In the genomic region with DNA sequence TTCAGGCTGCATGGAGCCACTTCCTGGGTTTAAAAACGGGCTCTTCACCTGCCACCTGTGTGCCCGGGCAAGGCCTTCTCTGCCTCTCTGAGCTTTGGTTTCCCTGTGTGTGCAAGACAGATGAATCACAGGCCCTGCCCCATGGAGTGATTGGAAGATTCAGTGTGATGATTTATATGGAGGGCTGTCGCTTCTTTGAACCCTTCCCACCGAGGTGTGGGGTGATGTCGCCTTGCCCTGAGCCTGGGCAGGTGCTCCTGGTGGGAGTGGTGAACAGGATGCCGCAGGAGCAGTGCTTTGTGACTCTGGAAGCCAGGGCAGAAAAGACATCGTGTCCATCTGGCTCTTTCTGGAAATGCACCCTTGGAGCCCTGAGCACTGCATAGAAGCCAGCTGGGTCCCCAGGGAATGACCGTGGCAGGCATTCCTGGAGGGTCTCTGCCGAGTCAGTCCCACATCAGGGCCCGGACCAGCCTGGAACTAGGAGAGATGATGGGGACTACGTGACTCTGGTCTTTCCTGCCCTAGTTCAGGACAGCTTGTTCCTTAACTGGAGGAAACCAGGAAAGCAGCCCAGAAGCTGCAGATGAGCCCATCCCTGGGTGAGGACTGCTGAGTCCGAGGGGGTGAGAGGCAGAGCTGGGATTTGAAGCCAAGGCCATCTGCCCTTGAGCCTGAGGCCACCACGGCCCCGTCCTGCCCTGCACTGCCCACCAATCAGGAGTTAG, we compare ENCODE assay signal across 8 cellular contexts. TPM values are rescaled to one million over a fixed set of nuclear protein-coding genes. Genes with fewer than 3 reads are reported as not detected.
DNase-seq lines count a peak whose midpoint lies in the region; TF ChIP-seq lines count a peak whose summit lies in the region.
"Not testable (repeated sequence)": the region's sequence is repeated elsewhere in the genome, so short reads cannot be mapped to it uniquely, and the experiment has no call there.

No MANE protein-coding gene starts in this region.

- intact Hi-C loops in ascending aorta (cut with DNase I) = not testable (repeated sequence)

- not testable (repeated sequence) for H3K36me3 Mint-ChIP-seq in CD8-positive, alpha-beta memory T cell; T-helper 2 cell treated with Interferon-gamma antibody and Interleukin-4, amounts not matched to agents 5 μg/mL and 100 μg/mL, for 36 hours (ENCODE audit: low read depth); nephron progenitor cell (ENCODE audit: low read depth); stimulated activated naive CD8-positive, alpha-beta T cell treated with anti-CD3 and anti-CD28 coated beads, Interleukin-15, Interleukin-2, amounts not matched to agents 100 ng/mL and 50 ng/mL, for 24 hours (ENCODE audit: low read depth)

- H3K27ac Mint-ChIP-seq in CD8-positive, alpha-beta memory T cell = peak overlapping the region in 5 of 8 donors; percentile 34 to 74 (median 54)
- H3K27ac Mint-ChIP-seq in T-helper 2 cell treated with Interferon-gamma antibody and Interleukin-4, amounts not matched to agents 5 μg/mL and 100 μg/mL, for 36 hours = peak overlapping the region; percentile 19
- peak overlapping the region; percentile 17 for H3K27ac Mint-ChIP-seq in nephron progenitor cell
- H3K27ac Mint-ChIP-seq in stimulated activated naive CD8-positive, alpha-beta T cell treated with anti-CD3 and anti-CD28 coated beads, Interleukin-15, Interleukin-2, amounts not matched to agents 100 ng/mL and 50 ng/mL, for 24 hours = peak overlapping the region; percentile 65

- H3K9me3 ChIP-seq in CD8-positive, alpha-beta memory T cell (ENCODE audit: low read length); ascending aorta: not testable (repeated sequence)

- peaks cover 9 to 32% (median 13%) of the 10 kb centered on the region in 3 donors for H3K4me1 Mint-ChIP-seq in CD8-positive, alpha-beta memory T cell
- peaks cover 19% of the 10 kb centered on the region for H3K4me1 Mint-ChIP-seq in T-helper 2 cell treated with Interferon-gamma antibody and Interleukin-4, amounts not matched to agents 5 μg/mL and 100 μg/mL, for 36 hours (ENCODE audit: low read depth)
- peaks cover 10% of the 10 kb centered on the region for H3K4me1 Mint-ChIP-seq in nephron progenitor cell
- H3K4me1 Mint-ChIP-seq in stimulated activated naive CD8-positive, alpha-beta T cell treated with anti-CD3 and anti-CD28 coated beads, Interleukin-15, Interleukin-2, amounts not matched to agents 100 ng/mL and 50 ng/mL, for 24 hours (ENCODE audit: low read depth) = peaks cover 36% of the 10 kb centered on the region

- POLR2A ChIA-PET in CD8-positive, alpha-beta memory T cell (lab: Charles Lee) = not testable (repeated sequence)

- not testable (repeated sequence) for H3K9me3 Mint-ChIP-seq in CD8-positive, alpha-beta memory T cell; T-helper 2 cell treated with Interferon-gamma antibody and Interleukin-4, amounts not matched to agents 5 μg/mL and 100 μg/mL, for 36 hours; nephron progenitor cell; stimulated activated naive CD8-positive, alpha-beta T cell treated with anti-CD3 and anti-CD28 coated beads, Interleukin-15, Interleukin-2, amounts not matched to agents 100 ng/mL and 50 ng/mL, for 24 hours

- DNase-seq in CD8-positive, alpha-beta memory T cell; T-helper 2 cell treated with Interferon-gamma antibody and Interleukin-4, amounts not matched to agents 5 μg/mL and 100 μg/mL, for 36 hours (ENCODE audit: low spot score); ascending aorta (ENCODE audit: low spot score in 2 of 2); nephron progenitor cell: not testable (repeated sequence)
- DNase-seq in NCI-H510A (lab: John Stamatoyannopoulos, UW) (peak; percentile 42), epithelial cell of esophagus (ENCODE audit: low read depth) (peak; percentile 73), kidney glomerular epithelial cell (lab: John Stamatoyannopoulos, UW) (peak; percentile 3)

- CTCF ChIA-PET in CD8-positive, alpha-beta memory T cell (lab: Charles Lee) = not testable (repeated sequence)

- TF ChIP-seq CTCF in ascending aorta (IDR thresholded peaks at IDR 0.05); epithelial cell of esophagus (IDR thresholded peaks at IDR 0.05; ENCODE audit: insufficient read depth, low read depth, low read length, missing control alignments); nephron progenitor cell (IDR thresholded peaks at IDR 0.05): not testable (repeated sequence)

- not testable (repeated sequence) for H3K27ac ChIP-seq in CD8-positive, alpha-beta memory T cell (ENCODE audit: low read depth, low read length)
- H3K27ac ChIP-seq in ascending aorta = peak overlapping the region; percentile 69 to 88

- H3K27me3 Mint-ChIP-seq in CD8-positive, alpha-beta memory T cell; T-helper 2 cell treated with Interferon-gamma antibody and Interleukin-4, amounts not matched to agents 5 μg/mL and 100 μg/mL, for 36 hours (ENCODE audit: low read depth); nephron progenitor cell (ENCODE audit: low read depth, poor library complexity); stimulated activated naive CD8-positive, alpha-beta T cell treated with anti-CD3 and anti-CD28 coated beads, Interleukin-15, Interleukin-2, amounts not matched to agents 100 ng/mL and 50 ng/mL, for 24 hours: not testable (repeated sequence)

- H3K4me1 ChIP-seq in CD8-positive, alpha-beta memory T cell (ENCODE audit: insufficient read depth, low read length) = not testable (repeated sequence)
- peaks cover 0 to 15% of the 10 kb centered on the region in 2 donors for H3K4me1 ChIP-seq in ascending aorta

- not testable (repeated sequence) for H3K36me3 ChIP-seq in CD8-positive, alpha-beta memory T cell (ENCODE audit: insufficient read depth, low read length); ascending aorta

- H3K4me3 Mint-ChIP-seq in CD8-positive, alpha-beta memory T cell = peak overlapping the region in 2 of 7 donors; percentile 10 to 15
- H3K4me3 Mint-ChIP-seq in T-helper 2 cell treated with Interferon-gamma antibody and Interleukin-4, amounts not matched to agents 5 μg/mL and 100 μg/mL, for 36 hours; nephron progenitor cell; stimulated activated naive CD8-positive, alpha-beta T cell treated with anti-CD3 and anti-CD28 coated beads, Interleukin-15, Interleukin-2, amounts not matched to agents 100 ng/mL and 50 ng/mL, for 24 hours: not testable (repeated sequence)

- H3K27me3 ChIP-seq in CD8-positive, alpha-beta memory T cell (ENCODE audit: insufficient read depth, low read length, poor library complexity, severe bottlenecking); ascending aorta: not testable (repeated sequence)

- not testable (repeated sequence) for H3K4me3 ChIP-seq in CD8-positive, alpha-beta memory T cell (ENCODE audit: low read length); ascending aorta; epithelial cell of esophagus (ENCODE audit: low read length)

RNA-seq across cellular contexts. Expression of a gene that starts 56.1 kb away (rescaled TPM):
- 10 to 100 TPM; 73.8 to 74.2 TPM for total RNA-seq in CD8-positive, alpha-beta memory T cell
- 120 TPM for polyA plus RNA-seq in CD8-positive, alpha-beta memory T cell
- total RNA-seq in ascending aorta = 168 TPM
